8 cellular contexts compared by ENCODE assay signal in the genomic region with DNA sequence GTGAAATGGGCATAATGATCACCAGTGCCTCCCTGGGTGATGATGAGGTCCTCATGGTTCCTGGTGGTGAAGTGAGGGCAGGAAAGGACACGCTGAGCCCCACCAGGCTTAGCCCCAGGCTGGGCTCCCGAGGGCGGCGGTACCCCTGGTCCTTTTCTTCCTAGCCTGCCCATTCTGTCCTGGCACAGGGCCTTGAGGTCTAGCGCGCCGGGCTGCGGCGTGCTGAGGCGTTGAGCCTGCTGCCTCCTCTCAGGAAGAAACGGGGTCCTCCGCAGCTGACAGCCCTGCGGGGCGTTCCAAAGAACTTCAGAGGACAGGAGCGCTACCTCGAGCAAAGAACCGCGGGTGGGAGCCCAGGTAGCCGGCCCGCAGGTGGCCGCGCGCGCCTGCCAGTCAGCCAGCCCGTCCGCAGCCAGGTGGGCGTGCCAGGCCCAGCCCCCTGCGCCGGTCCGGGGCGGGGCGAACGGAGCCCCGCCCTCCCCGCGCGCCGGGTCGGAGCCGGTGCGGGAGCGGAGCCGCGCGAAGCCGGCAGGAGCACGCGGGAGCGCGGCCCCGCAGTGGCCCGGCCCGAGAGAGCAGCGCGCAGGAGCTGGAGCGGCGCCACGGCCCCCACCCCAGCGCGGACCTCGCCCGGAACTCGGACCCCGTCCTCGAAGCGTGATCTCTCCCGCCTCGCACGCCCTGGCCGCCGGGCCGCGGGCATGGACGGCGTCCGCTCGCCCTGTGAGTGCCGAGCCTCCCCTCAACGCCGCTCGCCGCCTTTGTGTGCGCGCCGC. TPM values are rescaled to one million over a fixed set of nuclear protein-coding genes. Genes with fewer than 3 reads are reported as not detected.
A peak's percentile ranks its signal among the peaks of the same experiment; 100 is the strongest.
DNase-seq lines count a peak whose midpoint lies in the region; ATAC-seq and TF ChIP-seq lines count a peak whose summit lies in the region.

TSS of gene WNK2 (plus strand) at position 477 of the 776 bp plus-strand sequence. CDS start 791 bp downstream, outside the sequence.

- TF ChIP-seq EP300 in suprapubic skin (IDR thresholded peaks at IDR 0.05): no peak

- no peaks in the 10 kb centered on the region for H3K36me3 ChIP-seq in endocrine pancreas (ENCODE audit: control insufficient read depth, insufficient read depth, low read length)
- H3K36me3 ChIP-seq in mucosa of stomach (ENCODE audit: control insufficient read depth, insufficient read depth, low read length): no peaks in the 10 kb centered on the region
- H3K36me3 ChIP-seq in suprapubic skin: no peaks in the 10 kb centered on the region

- H3K4me1 ChIP-seq in endocrine pancreas (ENCODE audit: control insufficient read depth, insufficient read depth, low read length) (no peaks in the 10 kb centered on the region), mucosa of stomach (ENCODE audit: control insufficient read depth, insufficient read depth, low read length) (peaks cover 43% of the 10 kb centered on the region), suprapubic skin (peaks cover 44% of the 10 kb centered on the region)

- no peak for TF ChIP-seq POLR2A in suprapubic skin (IDR thresholded peaks at IDR 0.05)

- no peaks in the 10 kb centered on the region for H3K9me3 Mint-ChIP-seq in activated CD4-positive, alpha-beta memory T cell treated with anti-CD3 and anti-CD28 coated beads for 36 hours

- DNase-seq in CD1c-positive myeloid dendritic cell (ENCODE audit: extremely low spot score): peak; percentile 36
- no peak for DNase-seq in Jurkat, Clone E6-1 (ENCODE audit: low read depth, low spot score)
- DNase-seq in activated CD4-positive, alpha-beta memory T cell treated with anti-CD3 and anti-CD28 coated beads for 36 hours: peak; percentile 44
- DNase-seq in suprapubic skin (ENCODE audit: low spot score in 2 of 2): peak in 1 of 2 donors; percentile 63
- no peak for DNase-seq in kidney glomerular epithelial cell (lab: John Stamatoyannopoulos, UW)

- H3K9ac ChIP-seq in endocrine pancreas (ENCODE audit: control insufficient read depth, insufficient read depth, low read length): peak within 1 kb of the TSS; percentile 56
- H3K9ac ChIP-seq in mucosa of stomach (ENCODE audit: low read length): peak within 1 kb of the TSS; percentile 38

- no peaks in the 10 kb centered on the region for H3K9me3 ChIP-seq in endocrine pancreas (ENCODE audit: control insufficient read depth, low read length)
- no peaks in the 10 kb centered on the region for H3K9me3 ChIP-seq in mucosa of stomach (ENCODE audit: control insufficient read depth, low read length)
- H3K9me3 ChIP-seq in suprapubic skin: no peaks in the 10 kb centered on the region

- TF ChIP-seq CTCF in suprapubic skin (IDR thresholded peaks at IDR 0.05): no peak

- H3K27me3 Mint-ChIP-seq in activated CD4-positive, alpha-beta memory T cell treated with anti-CD3 and anti-CD28 coated beads for 36 hours: peaks cover 36% of the 10 kb centered on the region

- H3K27ac Mint-ChIP-seq in activated CD4-positive, alpha-beta memory T cell treated with anti-CD3 and anti-CD28 coated beads for 36 hours: no peak within 1 kb of the TSS

- POLR2A ChIA-PET in activated CD4-positive, alpha-beta memory T cell treated with anti-CD3 and anti-CD28 coated beads for 36 hours (lab: Charles Lee): interaction anchor here (0.6 kb wide), 1 partner anchor 49 kb away, joined by 5 read pairs; no protein-coding TSS in a partner anchor

- no peaks in the 10 kb centered on the region for H3K36me3 Mint-ChIP-seq in activated CD4-positive, alpha-beta memory T cell treated with anti-CD3 and anti-CD28 coated beads for 36 hours

- H3K4me1 Mint-ChIP-seq in activated CD4-positive, alpha-beta memory T cell treated with anti-CD3 and anti-CD28 coated beads for 36 hours (ENCODE audit: low read depth): peaks cover 9% of the 10 kb centered on the region

- no CpG with 5 or more reads among the region's 85 CpGs for WGBS in suprapubic skin

- no peak for ATAC-seq in HG02970 (IDR thresholded peaks at IDR 0.05; ENCODE audit: low FRiP score, unreplicated experiment)

- H3K27ac ChIP-seq in suprapubic skin: peak within 1 kb of the TSS; percentile 64

- H3K27me3 ChIP-seq in endocrine pancreas (ENCODE audit: control insufficient read depth, insufficient read depth, low read length): no peaks in the 10 kb centered on the region
- peaks cover 60% of the 10 kb centered on the region for H3K27me3 ChIP-seq in mucosa of stomach (ENCODE audit: control insufficient read depth, insufficient read depth, low read length)
- H3K27me3 ChIP-seq in suprapubic skin: peaks cover 20% of the 10 kb centered on the region

- H3K4me3 Mint-ChIP-seq in activated CD4-positive, alpha-beta memory T cell treated with anti-CD3 and anti-CD28 coated beads for 36 hours: peak within 1 kb of the TSS; percentile 59

- CTCF ChIA-PET in activated CD4-positive, alpha-beta memory T cell treated with anti-CD3 and anti-CD28 coated beads for 36 hours (lab: Charles Lee): no interaction called here

- intact Hi-C loops in activated CD4-positive, alpha-beta memory T cell treated with anti-CD3 and anti-CD28 coated beads for 36 hours (cut with micrococcal nuclease): no loop called here

- peak within 1 kb of the TSS; percentile 33 for H3K4me3 ChIP-seq in Jurkat, Clone E6-1 (ENCODE audit: low read length)
- no peak within 1 kb of the TSS for H3K4me3 ChIP-seq in endocrine pancreas (ENCODE audit: control insufficient read depth, insufficient read depth, low read length)
- peak within 1 kb of the TSS; percentile 4 for H3K4me3 ChIP-seq in mucosa of stomach (ENCODE audit: low read length)
- H3K4me3 ChIP-seq in suprapubic skin: peak within 1 kb of the TSS; percentile 69

RNA-seq across cellular contexts. Expression of gene WNK2, which starts in this region (rescaled TPM):
- polyA plus RNA-seq in Jurkat, Clone E6-1 (2012; ENCODE audit: insufficient read depth, insufficient read length): 12.5 TPM
- 1 to 10 TPM; 1.2 to 1.6 TPM for total RNA-seq in activated CD4-positive, alpha-beta memory T cell treated with anti-CD3 and anti-CD28 coated beads for 36 hours
- 10 to 100 TPM; 39.5 to 93.7 (median 45.3) TPM for total RNA-seq in suprapubic skin

Comparison
In these comparisons a context has a peak if more than half of its experiments do, and no peak if none do; other contexts are left out.
1. RNA of gene WNK2 (total RNA-seq): 39.5 to 93.7 TPM in suprapubic skin; 1.2 to 1.6 TPM in activated CD4-positive, alpha-beta memory T cell treated with anti-CD3 and anti-CD28 coated beads for 36 hours; every median in the first group is over 10 times any median in the second.
2. DNase-seq: peak in CD1c-positive myeloid dendritic cell (single experiment) and activated CD4-positive, alpha-beta memory T cell treated with anti-CD3 and anti-CD28 coated beads for 36 hours (single experiment); none in Jurkat, Clone E6-1 (single experiment) and kidney glomerular epithelial cell (single experiment).